14 cellular contexts compared by ENCODE assay signal in the genomic region with DNA sequence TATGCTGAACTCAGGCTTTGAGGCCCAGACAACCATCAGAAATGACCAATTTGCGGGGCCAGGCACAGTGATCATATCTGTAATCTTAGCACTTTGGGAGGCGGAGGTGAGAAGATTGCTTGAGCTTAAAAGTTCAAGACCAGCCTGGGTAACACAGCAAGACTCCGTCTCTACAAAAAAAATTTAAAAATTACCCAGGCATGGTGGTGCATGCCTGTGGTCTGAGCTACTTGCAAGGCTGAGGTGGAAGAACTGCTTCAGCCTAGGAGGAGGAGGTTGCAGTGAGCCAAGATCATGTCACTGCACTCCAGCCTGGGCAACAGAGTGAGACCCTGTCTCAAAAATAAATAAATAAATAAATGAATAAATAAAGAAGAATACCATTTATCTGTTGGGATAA.
"Had no signal": no experiment of that assay in that cellular context is flagged by ENCODE, and none has a peak within 500 bp of the region (broad histone marks: within the 10 kb centered on the region; RNA-seq: fewer than 3 reads in every experiment).

No MANE protein-coding gene starts in this region.

- H3K9me3 Mint-ChIP-seq: central memory CD8-positive, alpha-beta T cell; dendritic cell treated with granulocyte-macrophage colony-stimulating factor and Interleukin-4, amounts not matched to agents 40 ng/mL and 50 ng/mL, for 4 days had no signal

- H3K27me3 Mint-ChIP-seq: activated naive CD8-positive, alpha-beta T cell treated with anti-CD3 and anti-CD28 coated beads, Interleukin-2, amount 50 U/mL, for 24 hours; central memory CD8-positive, alpha-beta T cell; dendritic cell treated with granulocyte-macrophage colony-stimulating factor and Interleukin-4, amounts not matched to agents 40 ng/mL and 50 ng/mL, for 4 days; naive thymus-derived CD8-positive, alpha-beta T cell; stimulated activated naive CD8-positive, alpha-beta T cell treated with anti-CD3 and anti-CD28 coated beads, Interleukin-15, Interleukin-2, amounts not matched to agents 100 ng/mL and 50 ng/mL, for 24 hours had no signal

- H3K27ac Mint-ChIP-seq: activated CD8-positive, alpha-beta T cell treated with anti-CD3 and anti-CD28 coated beads, Interleukin-2, amount 10 ng/mL, durations not matched to agents 7 days and 5 days; activated naive CD8-positive, alpha-beta T cell treated with anti-CD3 and anti-CD28 coated beads, Interleukin-2, amount 50 U/mL, for 24 hours; dendritic cell treated with granulocyte-macrophage colony-stimulating factor and Interleukin-4, amounts not matched to agents 40 ng/mL and 50 ng/mL, for 4 days; stimulated activated naive CD8-positive, alpha-beta T cell treated with anti-CD3 and anti-CD28 coated beads, Interleukin-15, Interleukin-2, amounts not matched to agents 100 ng/mL and 50 ng/mL, for 24 hours had no signal

- H3K27me3 ChIP-seq: body of pancreas had no signal

- DNase-seq: activated CD8-positive, alpha-beta T cell treated with anti-CD3 and anti-CD28 coated beads, Interleukin-2, amount 10 ng/mL, durations not matched to agents 7 days and 5 days; activated naive CD4-positive, alpha-beta T cell treated with Interleukin-2 at 50 U/mL for 16 hours; activated naive CD8-positive, alpha-beta T cell treated with anti-CD3 and anti-CD28 coated beads, Interleukin-2, amount 50 U/mL, for 24 hours; body of pancreas; glutamatergic neuron; left ventricle myocardium superior; naive thymus-derived CD8-positive, alpha-beta T cell; occipital lobe; psoas muscle; stimulated activated CD4-positive, alpha-beta T cell treated with anti-CD3 and anti-CD28 coated beads, Interleukin-4, amount 100 ng/mL, for 24 hours; T-helper 9 cell had no signal

- H3K9me3 ChIP-seq: body of pancreas, psoas muscle had no signal

- H3K4me3 Mint-ChIP-seq: activated CD8-positive, alpha-beta T cell treated with anti-CD3 and anti-CD28 coated beads, Interleukin-2, amount 10 ng/mL, durations not matched to agents 7 days and 5 days; activated naive CD8-positive, alpha-beta T cell treated with anti-CD3 and anti-CD28 coated beads, Interleukin-2, amount 50 U/mL, for 24 hours; central memory CD8-positive, alpha-beta T cell; dendritic cell treated with granulocyte-macrophage colony-stimulating factor and Interleukin-4, amounts not matched to agents 40 ng/mL and 50 ng/mL, for 4 days; naive thymus-derived CD8-positive, alpha-beta T cell; stimulated activated naive CD8-positive, alpha-beta T cell treated with anti-CD3 and anti-CD28 coated beads, Interleukin-15, Interleukin-2, amounts not matched to agents 100 ng/mL and 50 ng/mL, for 24 hours had no signal

- H3K4me3 ChIP-seq: body of pancreas, psoas muscle had no signal
